In genomic region chr16:14302031-14302398, GRCh38 we compare ENCODE assay signal across 1 cellular context.
TF ChIP-seq lines count a peak whose summit lies in the region.

No MANE protein-coding gene starts in this region.

TF ChIP-seq in GM12878, 131 proteins besides CTCF, POLR2A, EP300 and RAD21 (continued from another document):
- TF ChIP-seq HDAC6 (IDR thresholded peaks at IDR 0.05; ENCODE audit: unreplicated experiment), result no peak
- no peak for TF ChIP-seq HDAC2 (IDR thresholded peaks at IDR 0.05)
- TF ChIP-seq SUZ12 (IDR thresholded peaks at IDR 0.05; ENCODE audit: unreplicated experiment), result no peak
- no peak for TF ChIP-seq ATF3 (IDR thresholded peaks at IDR 0.05; ENCODE audit: borderline replicate concordance, extremely low read depth, low read depth, low read length)
- no peak for TF ChIP-seq PKNOX1 (IDR thresholded peaks at IDR 0.05)
- TF ChIP-seq HSF1 (IDR thresholded peaks at IDR 0.05; ENCODE audit: low read depth, low read length), result no peak
- TF ChIP-seq BACH1 (IDR thresholded peaks at IDR 0.05; ENCODE audit: borderline replicate concordance), result 0 out of 2 replicates have a peak, but pooled peaks have one; percentile 31
- no peak for TF ChIP-seq YBX1 (IDR thresholded peaks at IDR 0.05)
- no peak for TF ChIP-seq ZNF384 (IDR thresholded peaks at IDR 0.05; ENCODE audit: borderline replicate concordance, low read depth, low read length)
- no peak for TF ChIP-seq BCL3 (IDR thresholded peaks at IDR 0.05; ENCODE audit: borderline replicate concordance, insufficient read depth, low read depth, low read length, poor library complexity, severe bottlenecking)
- TF ChIP-seq TCF12 (IDR thresholded peaks at IDR 0.05; ENCODE audit: low read depth, low read length), result 0 out of 2 replicates have a peak, but pooled peaks have one; percentile 6
- no peak for TF ChIP-seq EGR1 (IDR thresholded peaks at IDR 0.05; ENCODE audit: borderline replicate concordance in 1 of 2, low read depth in 2 of 2, low read length in 2 of 2)
- TF ChIP-seq ZNF207 (IDR thresholded peaks at IDR 0.05; ENCODE audit: borderline replicate concordance), result no peak
- no peak for TF ChIP-seq RELA (IDR thresholded peaks at IDR 0.05; ENCODE audit: borderline replicate concordance, partially characterized antibody)
- TF ChIP-seq CEBPB (IDR thresholded peaks at IDR 0.05; ENCODE audit: borderline replicate concordance in 1 of 2, low read depth in 2 of 2, low read length in 2 of 2), result no peak
- TF ChIP-seq NFXL1 (IDR thresholded peaks at IDR 0.05; ENCODE audit: borderline replicate concordance), result no peak
- no peak for TF ChIP-seq KAT2A (conservative IDR thresholded peaks at IDR 0.05; ENCODE audit: control insufficient read depth, low read depth, low read length)
- TF ChIP-seq POU2F2 (IDR thresholded peaks at IDR 0.05; ENCODE audit: borderline replicate concordance, low read depth, low read length), result no peak
- TF ChIP-seq TCF7 (IDR thresholded peaks at IDR 0.05; ENCODE audit: borderline replicate concordance), result no peak
- no peak for TF ChIP-seq NFYA (IDR thresholded peaks at IDR 0.05; ENCODE audit: borderline replicate concordance, low read depth, low read length)
- no peak for TF ChIP-seq GABPA (IDR thresholded peaks at IDR 0.05; ENCODE audit: low read depth)
- TF ChIP-seq RELB (IDR thresholded peaks at IDR 0.05; ENCODE audit: low read depth), result no peak
- no peak for TF ChIP-seq SIX5 (IDR thresholded peaks at IDR 0.05; ENCODE audit: low read depth, low read length, severe bottlenecking)
- TF ChIP-seq CREB1 (IDR thresholded peaks at IDR 0.05; ENCODE audit: low read depth), result 0 out of 2 replicates have a peak, but pooled peaks have one; percentile 15
- no peak for TF ChIP-seq CHD1 (IDR thresholded peaks at IDR 0.05; ENCODE audit: low read depth, low read length)
- TF ChIP-seq CHD4 (IDR thresholded peaks at IDR 0.05), result no peak
- no peak for TF ChIP-seq MEF2A (IDR thresholded peaks at IDR 0.05; ENCODE audit: insufficient read depth, low read depth, low read length)
- no peak for TF ChIP-seq SUPT20H (IDR thresholded peaks at IDR 0.05; ENCODE audit: borderline replicate concordance, control insufficient read depth, low read depth, low read length)
